Comparison of ENCODE assay signal across 13 cellular contexts in genomic region chr5:131277875-131278795, GRCh38. TPM values are rescaled to one million over a fixed set of nuclear protein-coding genes. Genes with fewer than 3 reads are reported as not detected.
DNase-seq lines count a peak whose midpoint lies in the region; ATAC-seq and TF ChIP-seq lines count a peak whose summit lies in the region.
"Had no signal": no experiment of that assay in that cellular context is flagged by ENCODE, and none has a peak within 500 bp of the region (broad histone marks: within the 10 kb centered on the region; RNA-seq: fewer than 3 reads in every experiment).

No MANE protein-coding gene starts in this region.

- in situ Hi-C loops in HAP-1 (cut with MboI; ENCODE audit: low sequenced_read_pairs) = no loop called here

- POLR2A ChIA-PET in activated CD8-positive, alpha-beta T cell treated with anti-CD3 and anti-CD28 coated beads, Interleukin-2, amount 10 ng/mL, durations not matched to agents 7 days and 5 days (lab: Charles Lee) = interaction anchor here (1.5 to 7.4 kb wide), 2 partner anchors 13 to 113 kb away, joined by 3 to 84 read pairs; partner anchors contain the start of gene CDC42SE2

- H3K9me2 ChIP-seq in Karpas-422 (replicated peaks; ENCODE audit: insufficient read depth, low read length) = no peaks in the 10 kb centered on the region

- no peaks in the 10 kb centered on the region for H3K9me3 ChIP-seq in Karpas-422 (ENCODE audit: low read length)
- no peaks in the 10 kb centered on the region for H3K9me3 ChIP-seq in HAP-1
- H3K9me3 ChIP-seq: esophagus muscularis mucosa had no signal

- peak; percentile 14 for ATAC-seq in activated CD8-positive, alpha-beta T cell treated with anti-CD3 and anti-CD28 coated beads, Interleukin-2, amount 10 ng/mL, durations not matched to agents 7 days and 5 days
- no peak for ATAC-seq in GM21619 (IDR thresholded peaks at IDR 0.05; ENCODE audit: unreplicated experiment)
- ATAC-seq: left cardiac atrium had no signal

- H2AFZ ChIP-seq in Karpas-422 (ENCODE audit: low read length) = no peak overlapping the region

- no peaks in the 10 kb centered on the region for H3K27me3 Mint-ChIP-seq in activated CD8-positive, alpha-beta T cell treated with anti-CD3 and anti-CD28 coated beads, Interleukin-2, amount 10 ng/mL, durations not matched to agents 7 days and 5 days (ENCODE audit: low read depth)
- H3K27me3 Mint-ChIP-seq in mesothelial cell of epicardium (ENCODE audit: low read depth) = no peaks in the 10 kb centered on the region

- H3K27me3 ChIP-seq in Karpas-422 (ENCODE audit: low read length) (no peaks in the 10 kb centered on the region), HAP-1 (ENCODE audit: low read depth) (no peaks in the 10 kb centered on the region)
- H3K27me3 ChIP-seq: esophagus muscularis mucosa had no signal

- no peak for TF ChIP-seq CTCF in mesothelial cell of epicardium (IDR thresholded peaks at IDR 0.05; ENCODE audit: unreplicated experiment)

- H3K9ac ChIP-seq in Karpas-422 (ENCODE audit: low read length) = no peak overlapping the region
- H3K9ac ChIP-seq: KMS-11 had no signal

- no peak overlapping the region for H3K4me2 ChIP-seq in Karpas-422 (ENCODE audit: low read depth, low read length, poor library complexity, severe bottlenecking)
- H3K4me2 ChIP-seq: KMS-11 had no signal

- H3K79me2 ChIP-seq in Karpas-422 (ENCODE audit: low read length) = peaks cover 92% of the 10 kb centered on the region

- no peaks in the 10 kb centered on the region for H3K9me3 Mint-ChIP-seq in activated CD8-positive, alpha-beta T cell treated with anti-CD3 and anti-CD28 coated beads, Interleukin-2, amount 10 ng/mL, durations not matched to agents 7 days and 5 days (ENCODE audit: insufficient read depth)
- no peaks in the 10 kb centered on the region for H3K9me3 Mint-ChIP-seq in mesothelial cell of epicardium

- peak overlapping the region; percentile 87 for H3K27ac Mint-ChIP-seq in activated CD8-positive, alpha-beta T cell treated with anti-CD3 and anti-CD28 coated beads, Interleukin-2, amount 10 ng/mL, durations not matched to agents 7 days and 5 days
- peak overlapping the region; percentile 57 for H3K27ac Mint-ChIP-seq in mesothelial cell of epicardium

- H4K20me1 ChIP-seq in Karpas-422 (ENCODE audit: insufficient read depth, low read depth, low read length) = no peaks in the 10 kb centered on the region

- peak overlapping the region; percentile 32 for H3K4me3 Mint-ChIP-seq in activated CD8-positive, alpha-beta T cell treated with anti-CD3 and anti-CD28 coated beads, Interleukin-2, amount 10 ng/mL, durations not matched to agents 7 days and 5 days
- no peak overlapping the region for H3K4me3 Mint-ChIP-seq in mesothelial cell of epicardium

- peaks cover 56% of the 10 kb centered on the region for H3K36me3 Mint-ChIP-seq in activated CD8-positive, alpha-beta T cell treated with anti-CD3 and anti-CD28 coated beads, Interleukin-2, amount 10 ng/mL, durations not matched to agents 7 days and 5 days (ENCODE audit: low read depth)
- H3K36me3 Mint-ChIP-seq in mesothelial cell of epicardium = no peaks in the 10 kb centered on the region

- CTCF ChIA-PET in activated CD8-positive, alpha-beta T cell treated with anti-CD3 and anti-CD28 coated beads, Interleukin-2, amount 10 ng/mL, durations not matched to agents 7 days and 5 days (lab: Charles Lee) = interaction anchor here (0.6 to 1.5 kb wide), 3 partner anchors 13 to 105 kb away, joined by 3 to 5 read pairs (median 3); no protein-coding TSS in a partner anchor

- H3K4me1 Mint-ChIP-seq in activated CD8-positive, alpha-beta T cell treated with anti-CD3 and anti-CD28 coated beads, Interleukin-2, amount 10 ng/mL, durations not matched to agents 7 days and 5 days (ENCODE audit: low read depth) = peaks cover 85% of the 10 kb centered on the region
- peaks cover 35% of the 10 kb centered on the region for H3K4me1 Mint-ChIP-seq in mesothelial cell of epicardium

- H3K4me3 ChIP-seq in Karpas-422 (ENCODE audit: low read length) (no peak overlapping the region), HAP-1 (no peak overlapping the region)
- H3K4me3 ChIP-seq: esophagus muscularis mucosa had no signal

- peaks cover 79% of the 10 kb centered on the region for H3K4me1 ChIP-seq in Karpas-422 (ENCODE audit: low read length)
- peaks cover 23% of the 10 kb centered on the region for H3K4me1 ChIP-seq in HAP-1

- H3K27ac ChIP-seq in Karpas-422 (ENCODE audit: low read length) = peak overlapping the region; percentile 71
- H3K27ac ChIP-seq: esophagus muscularis mucosa, KMS-11 had no signal

- DNase-seq in Daoy (ENCODE audit: low read depth) = peak; percentile 4
- peak; percentile 60 for DNase-seq in Karpas-422
- DNase-seq in activated CD8-positive, alpha-beta T cell treated with anti-CD3 and anti-CD28 coated beads, Interleukin-2, amount 10 ng/mL, durations not matched to agents 7 days and 5 days = no peak
- no peak for DNase-seq in mesothelial cell of epicardium (ENCODE audit: low spot score in 2 of 2, unreplicated experiment in 2 of 2)
- no peak for DNase-seq in HAP-1 (ENCODE audit: low spot score in 2 of 2)
- DNase-seq in Kasumi-1 (lab: John Stamatoyannopoulos, UW) = no peak
- no peak for DNase-seq in NCI-H2171 treated with DMSO at 0.1 percent for 48 hours (lab: John Stamatoyannopoulos, UW)
- DNase-seq: amniotic stem cell, left cardiac atrium, NCI-H748 treated with DMSO at 0.1 percent for 48 hours had no signal

- H3K36me3 ChIP-seq in Karpas-422 (ENCODE audit: insufficient read depth, low read length) = peaks cover 13% of the 10 kb centered on the region; the same call in 1 of the 2 replicates
- H3K36me3 ChIP-seq in HAP-1 (replicated peaks) = no peaks in the 10 kb centered on the region
- H3K36me3 ChIP-seq: esophagus muscularis mucosa had no signal

RNA-seq across cellular contexts. Expression of gene CDC42SE2, which starts 14.3 kb away (rescaled TPM):
- 39.6 and 47.2 TPM in 2 replicates for total RNA-seq in Daoy (2014; rRNA removed; shearing (Covaris generic))
- total RNA-seq in Karpas-422 (2014; rRNA removed; shearing (Covaris generic); ENCODE audit: low replicate concordance) = 57.4 and 143 TPM in 2 replicates
- total RNA-seq in activated CD8-positive, alpha-beta T cell treated with anti-CD3 and anti-CD28 coated beads, Interleukin-2, amount 10 ng/mL, durations not matched to agents 7 days and 5 days = 100 to 1,000 TPM; 115 to 126 TPM
- total RNA-seq in mesothelial cell of epicardium = 23.6 to 27.5 TPM (median 25.9 TPM) in 3 replicates

Comparison
In these comparisons a context has a peak if more than half of its experiments do, and no peak if none do; other contexts are left out.
1. DNase-seq: peak in Daoy (single experiment) and Karpas-422 (single experiment); none in activated CD8-positive, alpha-beta T cell treated with anti-CD3 and anti-CD28 coated beads, Interleukin-2, amount 10 ng/mL, durations not matched to agents 7 days and 5 days (single experiment), mesothelial cell of epicardium (0 of 2), HAP-1 (0 of 2), Kasumi-1 (0 of 2) and NCI-H2171 treated with DMSO at 0.1 percent for 48 hours (single experiment).